Comparison of ENCODE assay signal across 8 cellular contexts in the genomic region with DNA sequence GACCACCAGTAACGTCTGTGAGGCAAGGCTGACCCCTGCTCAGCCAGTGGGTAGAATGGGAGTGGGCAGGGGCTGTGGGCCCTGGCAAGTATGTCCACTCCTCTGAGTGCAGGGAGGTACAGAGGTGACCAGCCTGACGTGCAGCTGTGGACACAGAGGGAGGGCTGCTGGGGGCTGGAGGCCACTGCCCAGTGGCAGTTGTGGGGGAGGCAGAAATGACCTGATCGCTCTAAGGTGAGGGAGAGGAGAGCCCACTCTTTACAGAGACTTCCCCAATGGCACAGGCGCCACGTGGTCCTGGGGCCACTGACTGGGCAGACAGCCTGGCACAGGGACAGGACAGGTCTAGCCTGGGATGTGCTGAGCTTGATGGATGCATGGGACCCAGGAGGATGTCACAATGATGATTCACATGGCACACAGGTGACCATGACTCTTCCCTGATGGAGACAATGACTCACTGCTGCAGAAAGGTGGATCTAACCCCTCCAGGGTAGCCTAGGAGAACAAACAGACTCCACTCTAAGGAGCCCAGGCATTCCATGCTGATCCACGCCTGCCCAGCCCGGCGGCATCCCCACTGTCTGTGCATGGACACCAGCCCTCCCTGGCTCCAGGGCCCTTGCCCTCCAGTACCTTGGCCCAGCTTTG. TPM values are rescaled to one million over a fixed set of nuclear protein-coding genes. Genes with fewer than 3 reads are reported as not detected.
DNase-seq lines count a peak whose midpoint lies in the region; ATAC-seq and TF ChIP-seq lines count a peak whose summit lies in the region.

No MANE protein-coding gene starts in this region.

- intact Hi-C loops in CD8-positive, alpha-beta T cell (cut with DNase I, micrococcal nuclease): no loop called here

- H3K4me3 Mint-ChIP-seq in CD8-positive, alpha-beta T cell: peak overlapping the region; percentile 42
- H3K4me3 Mint-ChIP-seq in endothelial cell (ENCODE audit: unreplicated experiment): no peak overlapping the region
- H3K4me3 Mint-ChIP-seq in nephron: no peak overlapping the region

- no peaks in the 10 kb centered on the region for H3K9me3 ChIP-seq in CD8-positive, alpha-beta T cell (ENCODE audit: low read length)

- peaks cover 50% of the 10 kb centered on the region for H3K4me1 ChIP-seq in CD8-positive, alpha-beta T cell (ENCODE audit: insufficient read depth, low read length)

- H3K27me3 ChIP-seq in CD8-positive, alpha-beta T cell (ENCODE audit: insufficient read depth, low read length): no peaks in the 10 kb centered on the region

- no peaks in the 10 kb centered on the region for H3K27me3 Mint-ChIP-seq in CD8-positive, alpha-beta T cell (ENCODE audit: low read depth)
- H3K27me3 Mint-ChIP-seq in endothelial cell (ENCODE audit: unreplicated experiment) (peaks cover 5% of the 10 kb centered on the region), nephron (ENCODE audit: low read depth) (no peaks in the 10 kb centered on the region)

- H3K4me1 Mint-ChIP-seq in CD8-positive, alpha-beta T cell (ENCODE audit: low read depth): peaks cover 40% of the 10 kb centered on the region
- H3K4me1 Mint-ChIP-seq in endothelial cell (ENCODE audit: unreplicated experiment) (peaks cover 22% of the 10 kb centered on the region), nephron (peaks cover 16% of the 10 kb centered on the region)

- H3K27ac ChIP-seq in CD8-positive, alpha-beta T cell (ENCODE audit: low read depth, low read length): no peak overlapping the region

- peak in 4 of 7 experiments; percentile 3 to 43 (median 17) for DNase-seq in CD8-positive, alpha-beta T cell
- DNase-seq in NCI-H226 (peak; percentile 26), endothelial cell (ENCODE audit: low spot score) (no peak), GM10266 (ENCODE audit: extremely low spot score) (no peak), T-helper 9 cell (no peak), SHP77 (lab: John Stamatoyannopoulos, UW) (no peak)

- H3K9me3 Mint-ChIP-seq in CD8-positive, alpha-beta T cell: no peaks in the 10 kb centered on the region
- H3K9me3 Mint-ChIP-seq in endothelial cell (ENCODE audit: unreplicated experiment): no peaks in the 10 kb centered on the region
- H3K9me3 Mint-ChIP-seq in nephron: no peaks in the 10 kb centered on the region

- peak overlapping the region; percentile 76 for H3K27ac Mint-ChIP-seq in CD8-positive, alpha-beta T cell
- H3K27ac Mint-ChIP-seq in endothelial cell (ENCODE audit: unreplicated experiment) (peak overlapping the region; percentile 36), nephron (peak overlapping the region in 2 of 3 experiments; percentile 20 to 55)

- H3K36me3 ChIP-seq in CD8-positive, alpha-beta T cell (ENCODE audit: insufficient read depth, low read length): no peaks in the 10 kb centered on the region

- POLR2A ChIA-PET in CD8-positive, alpha-beta T cell (lab: Charles Lee): no interaction called here

- CTCF ChIA-PET in CD8-positive, alpha-beta T cell (lab: Charles Lee): interaction anchor here (0.5 kb wide), 1 partner anchor 128 kb away, joined by 3 read pairs; no protein-coding TSS in a partner anchor

- ATAC-seq in CD8-positive, alpha-beta T cell: no peak
- ATAC-seq in HG03432 (IDR thresholded peaks at IDR 0.05; ENCODE audit: unreplicated experiment): no peak

- no peak overlapping the region for H3K4me3 ChIP-seq in CD8-positive, alpha-beta T cell (ENCODE audit: low read depth, low read length)

- peaks cover 42% of the 10 kb centered on the region for H3K36me3 Mint-ChIP-seq in CD8-positive, alpha-beta T cell
- no peaks in the 10 kb centered on the region for H3K36me3 Mint-ChIP-seq in endothelial cell (ENCODE audit: low read depth, unreplicated experiment)
- peaks cover 15% of the 10 kb centered on the region for H3K36me3 Mint-ChIP-seq in nephron (ENCODE audit: low read depth)

- TF ChIP-seq CTCF in CD8-positive, alpha-beta T cell (IDR thresholded peaks at IDR 0.05): no peak
- TF ChIP-seq CTCF in endothelial cell (IDR thresholded peaks at IDR 0.05; ENCODE audit: unreplicated experiment): no peak
- no peak for TF ChIP-seq CTCF in nephron (IDR thresholded peaks at IDR 0.05; ENCODE audit: unreplicated experiment in 3 of 3)
- TF ChIP-seq CTCF in GM10266 (IDR thresholded peaks at IDR 0.05; ENCODE audit: control insufficient read depth, insufficient read depth, low read depth, missing control alignments): no peak

RNA-seq across cellular contexts. Expression of a gene that starts 7.7 kb away (rescaled TPM):
- 10 to 100 TPM; 28.8 to 29.1 TPM for total RNA-seq in CD8-positive, alpha-beta T cell
- 81.3 TPM for total RNA-seq in endothelial cell (ENCODE audit: unreplicated experiment)

Comparison
In these comparisons a context has a peak if more than half of its experiments do, and no peak if none do; other contexts are left out.
1. DNase-seq: peak in CD8-positive, alpha-beta T cell (4 of 7) and NCI-H226 (single experiment); none in endothelial cell (single experiment), GM10266 (single experiment), T-helper 9 cell (single experiment) and SHP77 (0 of 2).
2. Peak in every context shown above with its lines, with median percentiles within 50 percentile points of each other: H3K27ac Mint-ChIP-seq.